In genomic region chr5:1930501-1930879, GRCh38 we compare ENCODE assay signal across 11 cellular contexts. TPM values are rescaled to one million over a fixed set of nuclear protein-coding genes. Genes with fewer than 3 reads are reported as not detected.
A peak's percentile ranks its signal among the peaks of the same experiment; 100 is the strongest.
DNase-seq lines count a peak whose midpoint lies in the region; ATAC-seq and TF ChIP-seq lines count a peak whose summit lies in the region.
"Had no signal": no experiment of that assay in that cellular context is flagged by ENCODE, and none has a peak within 500 bp of the region (broad histone marks: within the 10 kb centered on the region; RNA-seq: fewer than 3 reads in every experiment).

No MANE protein-coding gene starts in this region.

- TF ChIP-seq CTCF in esophagus muscularis mucosa (IDR thresholded peaks at IDR 0.05) (no peak), upper lobe of right lung (IDR thresholded peaks at IDR 0.05) (no peak)

- H3K9me3 ChIP-seq in esophagus muscularis mucosa, result no peaks in the 10 kb centered on the region
- no peaks in the 10 kb centered on the region for H3K9me3 ChIP-seq in muscle layer of colon (ENCODE audit: low read length)
- no peaks in the 10 kb centered on the region for H3K9me3 ChIP-seq in upper lobe of right lung

- H3K36me3 ChIP-seq in esophagus muscularis mucosa, result peaks cover 0 to 12% (median 0%) of the 10 kb centered on the region in 4 donors
- H3K36me3 ChIP-seq in muscle layer of colon (ENCODE audit: insufficient read depth, low read length), result no peaks in the 10 kb centered on the region
- no peaks in the 10 kb centered on the region for H3K36me3 ChIP-seq in upper lobe of right lung

- TF ChIP-seq POLR2A in esophagus muscularis mucosa (IDR thresholded peaks at IDR 0.05; ENCODE audit: low read depth), result no peak

- ATAC-seq in upper lobe of right lung (peak; percentile 32), GM21423 (IDR thresholded peaks at IDR 0.05; ENCODE audit: unreplicated experiment) (no peak)

- intact Hi-C loops in esophagus muscularis mucosa (cut with DNase I), result no loop called here
- intact Hi-C loops in upper lobe of right lung (cut with DNase I), result no loop called here

- H3K4me3 ChIP-seq in esophagus muscularis mucosa (peak overlapping the region; percentile 55 to 61 (median 56)), muscle layer of colon (ENCODE audit: low read depth in 1 of 2, low read length in 2 of 2) (peak overlapping the region; percentile 23 to 63), upper lobe of right lung (peak overlapping the region; percentile 47)

- WGBS in esophagus muscularis mucosa, result 70% methylated on average over 2 of the region's 27 CpGs

- DNase-seq in NCI-H524 (lab: John Stamatoyannopoulos, UW), result peak; percentile 36 to 71
- DNase-seq in NCI-H524 treated with DMSO at 0.1 percent for 48 hours (lab: John Stamatoyannopoulos, UW), result no peak
- DNase-seq in esophagus muscularis mucosa (ENCODE audit: extremely low spot score), result no peak
- peak; percentile 54 for DNase-seq in upper lobe of right lung
- DNase-seq in occipital lobe (lab: John Stamatoyannopoulos, UW), result no peak
- no peak for DNase-seq in HUDEP-2 (lab: John Stamatoyannopoulos, UW; ENCODE audit: unreplicated experiment in 76 of 76)

- H3K27ac ChIP-seq in esophagus muscularis mucosa (replicated peaks in 1 of 4), result peak overlapping the region; percentile 71 to 79 (median 72)
- peak overlapping the region; percentile 45 for H3K27ac ChIP-seq in muscle layer of colon (ENCODE audit: low read depth, low read length)
- peak overlapping the region; percentile 51 for H3K27ac ChIP-seq in upper lobe of right lung

- H3K27me3 ChIP-seq in esophagus muscularis mucosa (peaks cover 0 to 48% (median 6%) of the 10 kb centered on the region in 4 donors), muscle layer of colon (ENCODE audit: control insufficient read depth in 1 of 2, insufficient read depth in 2 of 2, low read length in 2 of 2) (peaks cover 0 to 24% of the 10 kb centered on the region in 2 donors), upper lobe of right lung (peaks cover 58% of the 10 kb centered on the region)

- H3K4me1 ChIP-seq in esophagus muscularis mucosa, result peaks cover 7 to 18% (median 16%) of the 10 kb centered on the region in 4 donors
- H3K4me1 ChIP-seq in muscle layer of colon (ENCODE audit: insufficient read depth, low read length), result peaks cover 4% of the 10 kb centered on the region
- H3K4me1 ChIP-seq in upper lobe of right lung, result no peaks in the 10 kb centered on the region

- no peak overlapping the region for H3K9ac ChIP-seq in muscle layer of colon (ENCODE audit: low read length)

- TF ChIP-seq EP300 in esophagus muscularis mucosa (IDR thresholded peaks at IDR 0.05), result no peak

RNA-seq across cellular contexts. Expression of gene IRX4, which starts 47.8 kb away (rescaled TPM):
- total RNA-seq in esophagus muscularis mucosa, result not detected
- not detected for total RNA-seq in upper lobe of right lung
- not detected for total RNA-seq in occipital lobe
- total RNA-seq: endothelial cell of umbilical vein, mesothelial cell of epicardium, ureter had no signal

Comparison
In these comparisons a context has a peak if more than half of its experiments do, and no peak if none do; other contexts are left out.
1. DNase-seq: peak in NCI-H524 (2 of 2) and upper lobe of right lung (single experiment); none in NCI-H524 treated with DMSO at 0.1 percent for 48 hours (single experiment), esophagus muscularis mucosa (single experiment), occipital lobe (single experiment) and HUDEP-2 (0 of 76).
2. Peak in every context shown above with its lines, with median percentiles within 50 percentile points of each other: H3K27ac ChIP-seq and H3K4me3 ChIP-seq.